In the genomic region with DNA sequence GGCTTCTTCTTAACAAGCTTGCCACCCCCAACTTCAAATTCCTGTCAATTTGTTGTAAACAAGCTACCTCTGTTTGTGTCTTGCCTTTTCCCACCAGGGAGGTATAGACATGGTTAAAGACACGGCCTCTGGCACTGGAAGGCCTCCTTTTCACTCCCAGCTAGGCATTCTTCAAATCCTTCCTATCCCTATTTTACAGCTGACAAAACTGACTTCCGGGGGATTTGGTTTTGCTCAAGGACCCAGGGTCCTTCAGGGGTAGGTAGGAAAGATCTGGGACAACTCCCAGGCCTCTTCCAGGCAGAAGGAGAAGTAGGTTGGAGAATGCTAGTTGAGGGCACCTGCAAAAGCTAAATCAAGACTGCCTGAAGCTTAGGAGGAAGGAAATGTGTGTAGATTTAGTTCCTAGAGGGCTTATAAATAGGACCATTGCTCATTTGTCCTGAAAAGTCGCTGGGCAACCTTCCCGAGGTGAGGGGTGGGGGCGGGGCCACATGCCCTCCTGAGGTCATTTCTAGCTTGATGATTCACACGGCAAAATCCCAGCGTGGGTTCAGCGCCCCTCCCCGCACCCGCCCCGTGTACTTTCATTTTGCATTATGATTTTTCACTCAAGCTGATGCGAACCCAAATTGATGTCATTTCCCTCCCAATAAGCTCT, we compare ENCODE assay signal across 8 cellular contexts. TPM values are rescaled to one million over a fixed set of nuclear protein-coding genes. Genes with fewer than 3 reads are reported as not detected.
DNase-seq lines count a peak whose midpoint lies in the region; ATAC-seq and TF ChIP-seq lines count a peak whose summit lies in the region.

No MANE protein-coding gene starts in this region.

- peaks cover 4% of the 10 kb centered on the region for H3K36me3 Mint-ChIP-seq in activated CD4-positive, alpha-beta memory T cell treated with anti-CD3 and anti-CD28 coated beads, Interleukin-2, amount 10 ng/mL, durations not matched to agents 7 days and 5 days (ENCODE audit: low read depth)
- no peaks in the 10 kb centered on the region for H3K36me3 Mint-ChIP-seq in endodermal cell (ENCODE audit: low read depth)
- peaks cover 0 to 4% (median 0%) of the 10 kb centered on the region in 5 donors for H3K36me3 Mint-ChIP-seq in naive thymus-derived CD4-positive, alpha-beta T cell

- peak; percentile 27 to 32 for DNase-seq in Kasumi-1 (lab: John Stamatoyannopoulos, UW)
- peak; percentile 82 for DNase-seq in activated CD4-positive, alpha-beta memory T cell treated with anti-CD3 and anti-CD28 coated beads, Interleukin-2, amount 10 ng/mL, durations not matched to agents 7 days and 5 days
- peak; percentile 73 for DNase-seq in endodermal cell
- DNase-seq in naive thymus-derived CD4-positive, alpha-beta T cell: peak in 7 of 9 donors; percentile 9 to 72 (median 21)
- DNase-seq in stimulated activated naive CD8-positive, alpha-beta T cell treated with anti-CD3 and anti-CD28 coated beads, Interleukin-15, Interleukin-2, amounts not matched to agents 100 U/mL and 50 U/mL, for 24 hours: peak; percentile 85
- no peak for DNase-seq in Karpas-422
- DNase-seq in NCI-H345 treated with DMSO at 0.1 percent for 48 hours (lab: John Stamatoyannopoulos, UW; ENCODE audit: unreplicated experiment): no peak

- H3K4me3 ChIP-seq in endodermal cell (ENCODE audit: low read length) (no peak overlapping the region), Karpas-422 (ENCODE audit: low read length) (no peak overlapping the region)
- H3K4me3 ChIP-seq in naive thymus-derived CD4-positive, alpha-beta T cell (ENCODE audit: low read length): peak overlapping the region; percentile 48

- POLR2A ChIA-PET in activated CD4-positive, alpha-beta memory T cell treated with anti-CD3 and anti-CD28 coated beads, Interleukin-2, amount 10 ng/mL, durations not matched to agents 7 days and 5 days (lab: Charles Lee): interaction anchor here (1.0 to 1.5 kb wide), 5 partner anchors 9 to 759 kb away, joined by 3 to 6 read pairs (median 4); no protein-coding TSS in a partner anchor
- POLR2A ChIA-PET in naive thymus-derived CD4-positive, alpha-beta T cell (lab: Charles Lee): no interaction called here

- ATAC-seq in GM19023 (IDR thresholded peaks at IDR 0.05; ENCODE audit: unreplicated experiment): peak; percentile 48
- ATAC-seq in naive thymus-derived CD4-positive, alpha-beta T cell: peak; percentile 85
- ATAC-seq in stimulated activated naive CD8-positive, alpha-beta T cell treated with anti-CD3 and anti-CD28 coated beads, Interleukin-15, Interleukin-2, amounts not matched to agents 100 U/mL and 50 U/mL, for 24 hours: peak; percentile 41

- H3K4me1 Mint-ChIP-seq in activated CD4-positive, alpha-beta memory T cell treated with anti-CD3 and anti-CD28 coated beads, Interleukin-2, amount 10 ng/mL, durations not matched to agents 7 days and 5 days: peaks cover 53% of the 10 kb centered on the region
- peaks cover 18% of the 10 kb centered on the region for H3K4me1 Mint-ChIP-seq in endodermal cell
- peaks cover 6 to 44% (median 12%) of the 10 kb centered on the region in 7 donors for H3K4me1 Mint-ChIP-seq in naive thymus-derived CD4-positive, alpha-beta T cell

- WGBS in endodermal cell (ENCODE audit: insufficient coverage in 1 of 2, insufficient read length in 1 of 2), 2 experiments: 48 to 61% methylated on average over 10 to 12 of the region's 12 CpGs

- H3K36me3 ChIP-seq in endodermal cell (ENCODE audit: control insufficient read depth, insufficient read depth, low read length) (no peaks in the 10 kb centered on the region), Karpas-422 (ENCODE audit: insufficient read depth, low read length) (no peaks in the 10 kb centered on the region)
- H3K36me3 ChIP-seq in naive thymus-derived CD4-positive, alpha-beta T cell (ENCODE audit: control insufficient read depth in 2 of 3, insufficient read depth in 3 of 3, low read length in 3 of 3): no peaks in the 10 kb centered on the region

- no peak overlapping the region for H3K4me2 ChIP-seq in Karpas-422 (ENCODE audit: low read depth, low read length, poor library complexity, severe bottlenecking)

- peak overlapping the region; percentile 72 for H3K27ac Mint-ChIP-seq in activated CD4-positive, alpha-beta memory T cell treated with anti-CD3 and anti-CD28 coated beads, Interleukin-2, amount 10 ng/mL, durations not matched to agents 7 days and 5 days
- no peak overlapping the region for H3K27ac Mint-ChIP-seq in endodermal cell
- peak overlapping the region; percentile 26 to 85 (median 77) for H3K27ac Mint-ChIP-seq in naive thymus-derived CD4-positive, alpha-beta T cell

- no peak overlapping the region for H2AFZ ChIP-seq in Karpas-422 (ENCODE audit: low read length)

- CTCF ChIA-PET in activated CD4-positive, alpha-beta memory T cell treated with anti-CD3 and anti-CD28 coated beads, Interleukin-2, amount 10 ng/mL, durations not matched to agents 7 days and 5 days (lab: Charles Lee): interaction anchor here (0.6 to 1.3 kb wide), 7 partner anchors 11 to 818 kb away, joined by 3 to 4 read pairs (median 3); no protein-coding TSS in a partner anchor
- CTCF ChIA-PET in naive thymus-derived CD4-positive, alpha-beta T cell (lab: Charles Lee): interaction anchor here (0.6 to 1.3 kb wide), 4 partner anchors 14 to 527 kb away, joined by 3 to 5 read pairs (median 4); no protein-coding TSS in a partner anchor

- H3K79me2 ChIP-seq in Karpas-422 (ENCODE audit: low read length): no peaks in the 10 kb centered on the region

- H3K9ac ChIP-seq in endodermal cell (ENCODE audit: extremely low read depth, low read length, poor library complexity, severe bottlenecking): no peak overlapping the region
- H3K9ac ChIP-seq in Karpas-422 (ENCODE audit: low read length): no peak overlapping the region

- H3K27me3 Mint-ChIP-seq in activated CD4-positive, alpha-beta memory T cell treated with anti-CD3 and anti-CD28 coated beads, Interleukin-2, amount 10 ng/mL, durations not matched to agents 7 days and 5 days: no peaks in the 10 kb centered on the region
- peaks cover 4% of the 10 kb centered on the region for H3K27me3 Mint-ChIP-seq in endodermal cell (ENCODE audit: insufficient read depth)
- no peaks in the 10 kb centered on the region for H3K27me3 Mint-ChIP-seq in naive thymus-derived CD4-positive, alpha-beta T cell

- H4K20me1 ChIP-seq in Karpas-422 (ENCODE audit: insufficient read depth, low read depth, low read length): no peaks in the 10 kb centered on the region

- H3K4me1 ChIP-seq in endodermal cell (ENCODE audit: control insufficient read depth, insufficient read depth, low read length): no peaks in the 10 kb centered on the region
- H3K4me1 ChIP-seq in naive thymus-derived CD4-positive, alpha-beta T cell (ENCODE audit: control insufficient read depth in 2 of 2, insufficient read depth in 2 of 2, low read length in 2 of 2): no peaks in the 10 kb centered on the region
- H3K4me1 ChIP-seq in Karpas-422 (ENCODE audit: low read length): no peaks in the 10 kb centered on the region

- no peaks in the 10 kb centered on the region for H3K9me2 ChIP-seq in Karpas-422 (replicated peaks; ENCODE audit: insufficient read depth, low read length)

- peaks cover 5% of the 10 kb centered on the region for H3K9me3 Mint-ChIP-seq in activated CD4-positive, alpha-beta memory T cell treated with anti-CD3 and anti-CD28 coated beads, Interleukin-2, amount 10 ng/mL, durations not matched to agents 7 days and 5 days
- H3K9me3 Mint-ChIP-seq in endodermal cell: no peaks in the 10 kb centered on the region
- H3K9me3 Mint-ChIP-seq in naive thymus-derived CD4-positive, alpha-beta T cell: peaks cover 0 to 7% (median 0%) of the 10 kb centered on the region in 11 donors

- H3K27ac ChIP-seq in endodermal cell (ENCODE audit: low read depth, low read length): no peak overlapping the region
- H3K27ac ChIP-seq in naive thymus-derived CD4-positive, alpha-beta T cell (ENCODE audit: low read depth, low read length): peak overlapping the region; percentile 46
- no peak overlapping the region for H3K27ac ChIP-seq in Karpas-422 (ENCODE audit: low read length)

- intact Hi-C loops in naive thymus-derived CD4-positive, alpha-beta T cell (cut with micrococcal nuclease): loop anchor here (2.0 to 5.0 kb wide), 2 partner anchors 35 to 36 kb away; a partner anchor contains a TSS

- no peak for TF ChIP-seq CTCF in endodermal cell (conservative IDR thresholded peaks at IDR 0.05)

- H3K9me3 ChIP-seq in endodermal cell (ENCODE audit: control insufficient read depth, low read length) (no peaks in the 10 kb centered on the region), Karpas-422 (ENCODE audit: low read length) (no peaks in the 10 kb centered on the region)
- no peaks in the 10 kb centered on the region for H3K9me3 ChIP-seq in naive thymus-derived CD4-positive, alpha-beta T cell (ENCODE audit: control insufficient read depth in 2 of 3, low read length in 3 of 3)

- no peaks in the 10 kb centered on the region for H3K27me3 ChIP-seq in endodermal cell (ENCODE audit: control insufficient read depth, insufficient read depth, low read length, poor library complexity, severe bottlenecking)
- no peaks in the 10 kb centered on the region for H3K27me3 ChIP-seq in naive thymus-derived CD4-positive, alpha-beta T cell (ENCODE audit: control insufficient read depth in 2 of 2, insufficient read depth in 2 of 2, low read length in 2 of 2)
- no peaks in the 10 kb centered on the region for H3K27me3 ChIP-seq in Karpas-422 (ENCODE audit: low read length)

- peak overlapping the region; percentile 67 for H3K4me3 Mint-ChIP-seq in activated CD4-positive, alpha-beta memory T cell treated with anti-CD3 and anti-CD28 coated beads, Interleukin-2, amount 10 ng/mL, durations not matched to agents 7 days and 5 days
- H3K4me3 Mint-ChIP-seq in endodermal cell: no peak overlapping the region
- H3K4me3 Mint-ChIP-seq in naive thymus-derived CD4-positive, alpha-beta T cell: peak overlapping the region; percentile 62 to 91 (median 83)

RNA-seq across cellular contexts. Expression of a gene that starts 36.3 kb away (rescaled TPM):
- 10 to 100 TPM; 17.5 to 17.6 TPM for total RNA-seq in activated CD4-positive, alpha-beta memory T cell treated with anti-CD3 and anti-CD28 coated beads, Interleukin-2, amount 10 ng/mL, durations not matched to agents 7 days and 5 days
- total RNA-seq in endodermal cell: 10 to 100 TPM; 25.7 to 30.9 TPM
- 19.5 TPM for polyA plus RNA-seq in endodermal cell (2013, experiment 1 of 2)
- polyA plus RNA-seq in endodermal cell (2013, experiment 2 of 2): 18.7 TPM
- total RNA-seq in naive thymus-derived CD4-positive, alpha-beta T cell: 10 to 100 TPM in 3 of 5 experiments, 1 to 10 TPM in 2; 9.2 to 20.4 (median 16.4) TPM
- 1 to 10 TPM; 1.6 to 2.4 TPM for polyA plus RNA-seq in naive thymus-derived CD4-positive, alpha-beta T cell
- 1.8 and 4.9 TPM in 2 replicates for total RNA-seq in Karpas-422 (2014; rRNA removed; shearing (Covaris generic); ENCODE audit: low replicate concordance)

Comparison
In these comparisons a context has a peak if more than half of its experiments do, and no peak if none do; other contexts are left out.
1. DNase-seq: peak in Kasumi-1 (2 of 2), activated CD4-positive, alpha-beta memory T cell treated with anti-CD3 and anti-CD28 coated beads, Interleukin-2, amount 10 ng/mL, durations not matched to agents 7 days and 5 days (single experiment), endodermal cell (single experiment), naive thymus-derived CD4-positive, alpha-beta T cell (7 of 9) and stimulated activated naive CD8-positive, alpha-beta T cell treated with anti-CD3 and anti-CD28 coated beads, Interleukin-15, Interleukin-2, amounts not matched to agents 100 U/mL and 50 U/mL, for 24 hours (single experiment); none in Karpas-422 (single experiment) and NCI-H345 treated with DMSO at 0.1 percent for 48 hours (single experiment).
2. Peak in every context shown above with its lines, with median percentiles within 50 percentile points of each other: ATAC-seq.